Comparison of ENCODE assay signal across 8 cellular contexts in genomic region chr7:27129729-27130539, GRCh38. TPM values are rescaled to one million over a fixed set of nuclear protein-coding genes. Genes with fewer than 3 reads are reported as not detected.
DNase-seq lines count a peak whose midpoint lies in the region; ATAC-seq, FAIRE-seq and TF ChIP-seq lines count a peak whose summit lies in the region.

No MANE protein-coding gene starts in this region.

- H3K27me3 ChIP-seq in ascending aorta, result no peaks in the 10 kb centered on the region
- H3K27me3 ChIP-seq in lower lobe of right lung (ENCODE audit: low read depth), result peaks cover 23% of the 10 kb centered on the region

- peak; percentile 42 for FAIRE-seq in urothelium cell line (lab: Jason Lieb, UNC)

- H3K27ac ChIP-seq in ascending aorta, result peak overlapping the region; percentile 86 to 89
- peak overlapping the region; percentile 92 for H3K27ac ChIP-seq in lower lobe of right lung
- no peak overlapping the region for H3K27ac ChIP-seq in substantia nigra (ENCODE audit: low read depth, low read length, poor library complexity, severe bottlenecking)

- peaks cover 0 to 2% of the 10 kb centered on the region in 2 donors for H3K4me1 ChIP-seq in ascending aorta
- peaks cover 51% of the 10 kb centered on the region for H3K4me1 ChIP-seq in lower lobe of right lung

- intact Hi-C loops in ascending aorta (cut with DNase I) (loop anchor here (2.0 to 5.0 kb wide), 3 partner anchors 15 to 98 kb away; no protein-coding TSS in a partner anchor), lower lobe of right lung (cut with DNase I) (no loop called here), CD14-positive monocyte (cut with micrococcal nuclease) (no loop called here)

- peak; percentile 21 to 29 for ATAC-seq in activated naive CD4-positive, alpha-beta T cell treated with anti-CD3 and anti-CD28 coated beads, Interleukin-2, amount 50 U/mL, for 72 hours
- peak; percentile 32 to 34 for ATAC-seq in lower lobe of right lung

- H3K27ac Mint-ChIP-seq in activated naive CD4-positive, alpha-beta T cell treated with anti-CD3 and anti-CD28 coated beads, Interleukin-2, amount 50 U/mL, for 72 hours, result no peak overlapping the region
- no peak overlapping the region for H3K27ac Mint-ChIP-seq in CD14-positive monocyte

- H3K9me3 ChIP-seq in ascending aorta, result no peaks in the 10 kb centered on the region
- H3K9me3 ChIP-seq in lower lobe of right lung, result no peaks in the 10 kb centered on the region

- H3K4me3 Mint-ChIP-seq in CD14-positive monocyte, result peak overlapping the region in 1 of 2 donors; percentile 45

- peak in 1 of 3 experiments; percentile 46 for TF ChIP-seq CTCF in ascending aorta (IDR thresholded peaks at IDR 0.05)
- TF ChIP-seq CTCF in lower lobe of right lung (IDR thresholded peaks at IDR 0.05), result peak; percentile 10
- no peak for TF ChIP-seq CTCF in CD14-positive monocyte (IDR thresholded peaks at IDR 0.05)

- H3K9me3 Mint-ChIP-seq in activated naive CD4-positive, alpha-beta T cell treated with anti-CD3 and anti-CD28 coated beads, Interleukin-2, amount 50 U/mL, for 72 hours, result no peaks in the 10 kb centered on the region
- H3K9me3 Mint-ChIP-seq in CD14-positive monocyte, result peaks cover 0 to 9% (median 0%) of the 10 kb centered on the region in 7 donors

- DNase-seq in activated naive CD4-positive, alpha-beta T cell treated with anti-CD3 and anti-CD28 coated beads, Interleukin-2, amount 50 U/mL, for 72 hours (ENCODE audit: low spot score in 2 of 2), result no peak
- no peak for DNase-seq in activated naive CD4-positive, alpha-beta T cell (lab: John Stamatoyannopoulos, UW)
- DNase-seq in ascending aorta (ENCODE audit: low spot score in 2 of 2) (peak in 1 of 2 donors; percentile 72), lower lobe of right lung (peak; percentile 50), urothelium cell line (ENCODE audit: low spot score) (peak; percentile 83), CD14-positive monocyte (ENCODE audit: low spot score) (no peak), substantia nigra (lab: John Stamatoyannopoulos, UW) (no peak)
- DNase-seq in stimulated activated CD4-positive, alpha-beta T cell treated with anti-CD3 and anti-CD28 coated beads, Interleukin-12 subunit alpha, Interleukin-12 subunit beta, amount 100 ng/mL, for 4 hours, result no peak

- H3K4me1 Mint-ChIP-seq in CD14-positive monocyte, result peaks cover 18% of the 10 kb centered on the region

- peaks cover 4 to 11% (median 5%) of the 10 kb centered on the region in 3 donors for H3K27me3 Mint-ChIP-seq in CD14-positive monocyte (ENCODE audit: low read depth in 3 of 3)

- H3K4me3 ChIP-seq in ascending aorta (peak overlapping the region; percentile 87), lower lobe of right lung (peak overlapping the region; percentile 69)

- peaks cover 0 to 4% of the 10 kb centered on the region in 2 donors for H3K36me3 Mint-ChIP-seq in activated naive CD4-positive, alpha-beta T cell treated with anti-CD3 and anti-CD28 coated beads, Interleukin-2, amount 50 U/mL, for 72 hours
- peaks cover 0 to 2% of the 10 kb centered on the region in 2 donors for H3K36me3 Mint-ChIP-seq in CD14-positive monocyte

- no peaks in the 10 kb centered on the region for H3K36me3 ChIP-seq in ascending aorta
- no peaks in the 10 kb centered on the region for H3K36me3 ChIP-seq in lower lobe of right lung

RNA-seq across cellular contexts. Expression of gene HOXA4, which starts 0.6 kb away (rescaled TPM):
- total RNA-seq in activated naive CD4-positive, alpha-beta T cell treated with anti-CD3 and anti-CD28 coated beads, Interleukin-2, amount 50 U/mL, for 72 hours, result under 1 TPM in 1 of 2 donors, not detected in 1; 0.59 TPM
- total RNA-seq in ascending aorta (2.1 TPM), lower lobe of right lung (8.5 TPM)
- polyA plus RNA-seq in CD14-positive monocyte, result not detected

RNA-seq across cellular contexts. Expression of gene HOXA5, which starts 13.5 kb away (rescaled TPM):
- total RNA-seq in activated naive CD4-positive, alpha-beta T cell treated with anti-CD3 and anti-CD28 coated beads, Interleukin-2, amount 50 U/mL, for 72 hours, result not detected
- 22.0 TPM for total RNA-seq in ascending aorta
- 16.0 TPM for total RNA-seq in lower lobe of right lung
- 1 to 10 TPM in 1 of 2 donors, under 1 TPM in 1; 0.85 to 1.8 TPM for polyA plus RNA-seq in CD14-positive monocyte

RNA-seq across cellular contexts. Expression of gene HOXA6, which starts 17.6 kb away (rescaled TPM):
- under 1 TPM in 1 of 2 donors, not detected in 1; 0.31 TPM for total RNA-seq in activated naive CD4-positive, alpha-beta T cell treated with anti-CD3 and anti-CD28 coated beads, Interleukin-2, amount 50 U/mL, for 72 hours
- 15.3 TPM for total RNA-seq in ascending aorta
- 4.6 TPM for total RNA-seq in lower lobe of right lung
- not detected for polyA plus RNA-seq in CD14-positive monocyte

RNA-seq across cellular contexts. Expression of gene HOXA3, which starts 22.4 kb away (rescaled TPM):
- not detected for total RNA-seq in activated naive CD4-positive, alpha-beta T cell treated with anti-CD3 and anti-CD28 coated beads, Interleukin-2, amount 50 U/mL, for 72 hours
- total RNA-seq in ascending aorta (14.4 TPM), lower lobe of right lung (4.6 TPM)
- polyA plus RNA-seq in CD14-positive monocyte, result not detected

RNA-seq across cellular contexts. Expression of gene HOXA7, which starts 26.5 kb away (rescaled TPM):
- total RNA-seq in activated naive CD4-positive, alpha-beta T cell treated with anti-CD3 and anti-CD28 coated beads, Interleukin-2, amount 50 U/mL, for 72 hours, result not detected
- total RNA-seq in ascending aorta (12.0 TPM), lower lobe of right lung (2.2 TPM)
- polyA plus RNA-seq in CD14-positive monocyte, result not detected

Comparison
In these comparisons a context has a peak if more than half of its experiments do, and no peak if none do; other contexts are left out.
1. DNase-seq: peak in lower lobe of right lung (single experiment) and urothelium cell line (single experiment); none in activated naive CD4-positive, alpha-beta T cell treated with anti-CD3 and anti-CD28 coated beads, Interleukin-2, amount 50 U/mL, for 72 hours (0 of 2), activated naive CD4-positive, alpha-beta T cell (0 of 4), CD14-positive monocyte (single experiment), substantia nigra (0 of 49) and stimulated activated CD4-positive, alpha-beta T cell treated with anti-CD3 and anti-CD28 coated beads, Interleukin-12 subunit alpha, Interleukin-12 subunit beta, amount 100 ng/mL, for 4 hours (single experiment).
2. RNA of gene HOXA5, which starts 13.5 kb away (total RNA-seq): 22.0 TPM in ascending aorta (single experiment) and 16.0 TPM in lower lobe of right lung (single experiment); not detected in activated naive CD4-positive, alpha-beta T cell treated with anti-CD3 and anti-CD28 coated beads, Interleukin-2, amount 50 U/mL, for 72 hours; every median in the first group is over 10 times any median in the second.